15 cellular contexts compared by ENCODE assay signal in genomic region chr10:77741746-77742145, GRCh38.
A peak's percentile ranks its signal among the peaks of the same experiment; 100 is the strongest.
DNase-seq lines count a peak whose midpoint lies in the region; ATAC-seq and TF ChIP-seq lines count a peak whose summit lies in the region.
"Had no signal": no experiment of that assay in that cellular context is flagged by ENCODE, and none has a peak within 500 bp of the region (broad histone marks: within the 10 kb centered on the region; RNA-seq: fewer than 3 reads in every experiment).

No MANE protein-coding gene starts in this region.

- no peaks in the 10 kb centered on the region for H3K27me3 ChIP-seq in MG63

- TF ChIP-seq CTCF in fibroblast of mammary gland (conservative IDR thresholded peaks at IDR 0.05; ENCODE audit: control insufficient read depth, insufficient read depth, low read depth, low read length), result no peak

- peaks cover 16% of the 10 kb centered on the region for H3K9me3 ChIP-seq in MG63

- ATAC-seq in GM21619 (IDR thresholded peaks at IDR 0.05; ENCODE audit: unreplicated experiment), result no peak
- ATAC-seq: GM12878, PC-3 had no signal

- H3K4me3 ChIP-seq in MG63 (no peak overlapping the region), fibroblast of mammary gland (ENCODE audit: control insufficient read depth, low read depth, low read length) (no peak overlapping the region)
- H3K4me3 ChIP-seq: GM12878, SK-N-MC had no signal

- DNase-seq in EH (ENCODE audit: low read depth) (peak; percentile 72), MG63 (peak; percentile 58), fibroblast of mammary gland (ENCODE audit: low read depth) (peak; percentile 45), stromal cell of bone marrow (ENCODE audit: low read depth) (peak; percentile 28), ureter (ENCODE audit: low spot score) (no peak)
- DNase-seq in activated T-cell treated with anti-CD3 and anti-CD28 coated beads, Interleukin-2, amount 50 U/mL, for 1 hour, result no peak
- DNase-seq: DMS153, MM.1S, NCI-H1105 treated with DMSO at 0.1 percent for 48 hours, NCI-H187, NCI-H69, PC-3 had no signal

- H3K36me3 ChIP-seq in MG63, result no peaks in the 10 kb centered on the region

Comparison
In these comparisons a context has a peak if more than half of its experiments do, and no peak if none do; other contexts are left out.
1. DNase-seq: peak in EH (single experiment), MG63 (single experiment), fibroblast of mammary gland (single experiment) and stromal cell of bone marrow (single experiment); none in ureter (single experiment) and activated T-cell treated with anti-CD3 and anti-CD28 coated beads, Interleukin-2, amount 50 U/mL, for 1 hour (single experiment).